8 cellular contexts compared by ENCODE assay signal in genomic region chr4:102345795-102346100, GRCh38. TPM values are rescaled to one million over a fixed set of nuclear protein-coding genes. Genes with fewer than 3 reads are reported as not detected.
A peak's percentile ranks its signal among the peaks of the same experiment; 100 is the strongest.
DNase-seq lines count a peak whose midpoint lies in the region; ATAC-seq and TF ChIP-seq lines count a peak whose summit lies in the region.

No MANE protein-coding gene starts in this region.

- peaks cover 35% of the 10 kb centered on the region for H3K4me1 Mint-ChIP-seq in activated naive CD4-positive, alpha-beta T cell treated with anti-CD3 and anti-CD28 coated beads for 36 hours (ENCODE audit: low read depth)
- H3K4me1 Mint-ChIP-seq in activated naive CD8-positive, alpha-beta T cell treated with anti-CD3 and anti-CD28 coated beads for 36 hours = peaks cover 36% of the 10 kb centered on the region

- H3K27ac ChIP-seq in tibial artery = peak overlapping the region in 1 of 2 donors; percentile 63

- peaks cover 0 to 11% (median 4%) of the 10 kb centered on the region in 4 donors for H3K4me1 ChIP-seq in tibial artery

- no peaks in the 10 kb centered on the region for H3K9me3 ChIP-seq in tibial artery

- H3K4me3 Mint-ChIP-seq in activated naive CD4-positive, alpha-beta T cell treated with anti-CD3 and anti-CD28 coated beads for 36 hours = peak overlapping the region; percentile 83
- peak overlapping the region; percentile 83 for H3K4me3 Mint-ChIP-seq in activated naive CD8-positive, alpha-beta T cell treated with anti-CD3 and anti-CD28 coated beads for 36 hours

- H3K4me3 ChIP-seq in kidney epithelial cell (ENCODE audit: low read depth, low read length) = peak overlapping the region; percentile 55
- H3K4me3 ChIP-seq in tibial artery = peak overlapping the region; percentile 64 to 84

- no peak for TF ChIP-seq CTCF in kidney epithelial cell (IDR thresholded peaks at IDR 0.05; ENCODE audit: insufficient read depth, low read length, poor library complexity, severe bottlenecking)
- no peak for TF ChIP-seq CTCF in tibial artery (IDR thresholded peaks at IDR 0.05)

- H3K27me3 ChIP-seq in kidney epithelial cell (ENCODE audit: control insufficient read depth, insufficient read depth, low read length) (no peaks in the 10 kb centered on the region), tibial artery (no peaks in the 10 kb centered on the region)

- DNase-seq in activated naive CD4-positive, alpha-beta T cell treated with anti-CD3 and anti-CD28 coated beads for 36 hours = no peak
- no peak for DNase-seq in activated naive CD4-positive, alpha-beta T cell treated with anti-CD3 and anti-CD28 coated beads, Interleukin-2, amount 50 U/mL, for 16 hours
- no peak for DNase-seq in activated naive CD8-positive, alpha-beta T cell treated with anti-CD3 and anti-CD28 coated beads for 36 hours
- DNase-seq in kidney epithelial cell (ENCODE audit: low read depth) = no peak
- DNase-seq in tibial artery = no peak
- no peak for DNase-seq in cortex of kidney (lab: John Stamatoyannopoulos, UW)
- DNase-seq in NCI-H1694 treated with DMSO at 0.1 percent for 48 hours (lab: John Stamatoyannopoulos, UW) = no peak

- no peaks in the 10 kb centered on the region for H3K9me3 Mint-ChIP-seq in activated naive CD4-positive, alpha-beta T cell treated with anti-CD3 and anti-CD28 coated beads for 36 hours
- H3K9me3 Mint-ChIP-seq in activated naive CD8-positive, alpha-beta T cell treated with anti-CD3 and anti-CD28 coated beads for 36 hours = no peaks in the 10 kb centered on the region

- no peaks in the 10 kb centered on the region for H3K27me3 Mint-ChIP-seq in activated naive CD4-positive, alpha-beta T cell treated with anti-CD3 and anti-CD28 coated beads for 36 hours (ENCODE audit: low read depth)
- no peaks in the 10 kb centered on the region for H3K27me3 Mint-ChIP-seq in activated naive CD8-positive, alpha-beta T cell treated with anti-CD3 and anti-CD28 coated beads for 36 hours

- CTCF ChIA-PET in activated naive CD4-positive, alpha-beta T cell treated with anti-CD3 and anti-CD28 coated beads for 36 hours (lab: Charles Lee) = interaction anchor here (0.7 to 1.9 kb wide), 14 partner anchors 11 to 754 kb away, joined by 3 to 18 read pairs (median 4); partner anchors contain the start of gene BDH2

- no peak for ATAC-seq in HG02885 (IDR thresholded peaks at IDR 0.05; ENCODE audit: poor library complexity, unreplicated experiment)

- intact Hi-C loops in activated naive CD4-positive, alpha-beta T cell treated with anti-CD3 and anti-CD28 coated beads for 36 hours (cut with micrococcal nuclease) = loop anchor here (1.0 to 5.0 kb wide), 18 partner anchors 45 to 1523 kb away; partner anchors contain the start of genes BDH2, CENPE, PPP3CA and SLC9B1
- intact Hi-C loops in tibial artery (cut with DNase I; ENCODE audit: low total_unique reads) = loop anchor here (5.0 kb wide), 1 partner anchor 82 kb away; no protein-coding TSS in a partner anchor

- no peaks in the 10 kb centered on the region for H3K36me3 ChIP-seq in kidney epithelial cell (ENCODE audit: control insufficient read depth, insufficient read depth, low read length)
- H3K36me3 ChIP-seq in tibial artery = no peaks in the 10 kb centered on the region

- H3K27ac Mint-ChIP-seq in activated naive CD4-positive, alpha-beta T cell treated with anti-CD3 and anti-CD28 coated beads for 36 hours = peak overlapping the region; percentile 93
- peak overlapping the region; percentile 91 for H3K27ac Mint-ChIP-seq in activated naive CD8-positive, alpha-beta T cell treated with anti-CD3 and anti-CD28 coated beads for 36 hours

- no peaks in the 10 kb centered on the region for H3K36me3 Mint-ChIP-seq in activated naive CD4-positive, alpha-beta T cell treated with anti-CD3 and anti-CD28 coated beads for 36 hours (ENCODE audit: low read depth)
- H3K36me3 Mint-ChIP-seq in activated naive CD8-positive, alpha-beta T cell treated with anti-CD3 and anti-CD28 coated beads for 36 hours = peaks cover 13% of the 10 kb centered on the region

RNA-seq across cellular contexts. Expression of gene SLC39A8, which starts 0.5 kb away (rescaled TPM):
- 10 to 100 TPM; 28.8 to 29.3 TPM for total RNA-seq in activated naive CD4-positive, alpha-beta T cell treated with anti-CD3 and anti-CD28 coated beads for 36 hours
- total RNA-seq in activated naive CD8-positive, alpha-beta T cell treated with anti-CD3 and anti-CD28 coated beads for 36 hours = 10 to 100 TPM; 53.6 to 55.8 TPM
- 15.8 and 18.8 TPM in 2 replicates for total RNA-seq in kidney epithelial cell
